1 cellular context compared by ENCODE assay signal in genomic region chr1:19512545-19512944, GRCh38.
TF ChIP-seq lines count a peak whose summit lies in the region.

No MANE protein-coding gene starts in this region.

TF ChIP-seq in WTC11, 78 proteins besides CTCF, POLR2A, EP300 and RAD21 (continued from another document):
- TF ChIP-seq ZNF532 (CRISPR knock-in tag; IDR thresholded peaks at IDR 0.05; ENCODE audit: borderline replicate concordance), result no peak
- TF ChIP-seq PRDM15 (CRISPR knock-in tag; IDR thresholded peaks at IDR 0.05), result no peak
- no peak for TF ChIP-seq ZNF512 (CRISPR knock-in tag; IDR thresholded peaks at IDR 0.05; ENCODE audit: borderline replicate concordance)
- no peak for TF ChIP-seq CREM (CRISPR knock-in tag; IDR thresholded peaks at IDR 0.05)
- TF ChIP-seq OVOL2 (CRISPR knock-in tag; IDR thresholded peaks at IDR 0.05; ENCODE audit: borderline replicate concordance), result no peak
- TF ChIP-seq HMGA2 (CRISPR knock-in tag; IDR thresholded peaks at IDR 0.05), result no peak
- TF ChIP-seq FOXP4 (CRISPR knock-in tag; IDR thresholded peaks at IDR 0.05), result no peak
- no peak for TF ChIP-seq ZNF416 (CRISPR knock-in tag; IDR thresholded peaks at IDR 0.05)
